ENCODE assay signal across 8 cellular contexts in genomic region chr12:122067966-122068365, GRCh38. TPM values are rescaled to one million over a fixed set of nuclear protein-coding genes. Genes with fewer than 3 reads are reported as not detected.
DNase-seq lines count a peak whose midpoint lies in the region; ATAC-seq, FAIRE-seq and TF ChIP-seq lines count a peak whose summit lies in the region.

No MANE protein-coding gene starts in this region.

- peak in 1 of 2 donors; percentile 20 for TF ChIP-seq EP300 in tibial nerve (IDR thresholded peaks at IDR 0.05)

- no peak for FAIRE-seq in frontal cortex (lab: Jason Lieb, UNC)

- H3K4me3 ChIP-seq in Peyer's patch (peak overlapping the region in 1 of 4 donors; percentile 16), tibial nerve (no peak overlapping the region), uterus (no peak overlapping the region)

- ATAC-seq in GM18861 (IDR thresholded peaks at IDR 0.05; ENCODE audit: unreplicated experiment), result peak; percentile 94
- ATAC-seq in HG02623 (IDR thresholded peaks at IDR 0.05; ENCODE audit: unreplicated experiment), result peak; percentile 85

- intact Hi-C loops in uterus (cut with DNase I; ENCODE audit: low total_unique reads), result no loop called here

- H3K27ac ChIP-seq in Peyer's patch (peak overlapping the region in 2 of 4 donors; percentile 42 to 73), tibial nerve (no peak overlapping the region), uterus (peak overlapping the region in 1 of 2 donors; percentile 42)

- in situ Hi-C loops in KBM-7 (cut with MboI; ENCODE audit: low pct_unique_long_range_greater_than_20kb, low sequenced_read_pairs), result no loop called here

- H3K27me3 ChIP-seq in Peyer's patch (no peaks in the 10 kb centered on the region), tibial nerve (no peaks in the 10 kb centered on the region), uterus (no peaks in the 10 kb centered on the region)

- WGBS in tibial nerve, 2 donors, result 25 to 48% methylated on average over 13 of the region's 13 CpGs

- TF ChIP-seq CTCF in Peyer's patch (IDR thresholded peaks at IDR 0.05) (no peak), tibial nerve (IDR thresholded peaks at IDR 0.05) (no peak), uterus (IDR thresholded peaks at IDR 0.05) (no peak)

- no peaks in the 10 kb centered on the region for H3K36me3 ChIP-seq in Peyer's patch
- H3K36me3 ChIP-seq in tibial nerve, result no peaks in the 10 kb centered on the region
- H3K36me3 ChIP-seq in uterus, result no peaks in the 10 kb centered on the region

- peak in 2 of 3 donors; percentile 89 to 92 for DNase-seq in Peyer's patch
- DNase-seq in fibroblast of gingiva (ENCODE audit: low read depth), result peak; percentile 86
- peak; percentile 46 to 51 for DNase-seq in tibial nerve (ENCODE audit: low spot score in 2 of 2)
- DNase-seq in uterus, result no peak
- DNase-seq in KBM-7, result no peak
- DNase-seq in frontal cortex (ENCODE audit: low spot score in 2 of 2), result no peak

- H3K4me1 ChIP-seq in Peyer's patch, result peaks cover 0 to 45% (median 12%) of the 10 kb centered on the region in 4 donors
- H3K4me1 ChIP-seq in tibial nerve, result peaks cover 0 to 57% (median 26%) of the 10 kb centered on the region in 4 donors
- peaks cover 2 to 6% of the 10 kb centered on the region in 2 donors for H3K4me1 ChIP-seq in uterus

- H3K9me3 ChIP-seq in Peyer's patch (no peaks in the 10 kb centered on the region), tibial nerve (no peaks in the 10 kb centered on the region), uterus (no peaks in the 10 kb centered on the region)

- no peak for TF ChIP-seq POLR2A in Peyer's patch (IDR thresholded peaks at IDR 0.05)
- TF ChIP-seq POLR2A in tibial nerve (IDR thresholded peaks at IDR 0.05), result no peak
- TF ChIP-seq POLR2A in uterus (IDR thresholded peaks at IDR 0.05), result no peak

RNA-seq across cellular contexts. Expression of gene MLXIP, which starts 10.6 kb away (rescaled TPM):
- total RNA-seq in Peyer's patch (100 to 1,000 TPM in 2 of 4 donors, 10 to 100 TPM in 2; 41.5 to 157 (median 98.3) TPM), tibial nerve (10 to 100 TPM; 22.1 to 57.0 (median 27.1) TPM), uterus (10 to 100 TPM; 21.5 to 88.7 (median 24.7) TPM), frontal cortex (6.9 TPM)

RNA-seq across cellular contexts. Expression of gene BCL7A, which starts 46.3 kb away (rescaled TPM):
- total RNA-seq in Peyer's patch (10 to 100 TPM in 1 of 4 donors, 1 to 10 TPM in 3; 3.3 to 23.9 (median 4.4) TPM), tibial nerve (10 to 100 TPM in 1 of 4 donors, 1 to 10 TPM in 3; 2.4 to 10.7 (median 5.1) TPM), uterus (10 to 100 TPM in 1 of 4 donors, 1 to 10 TPM in 1, under 1 TPM in 2; 0.26 to 12.2 (median 4.2) TPM), frontal cortex (88.0 TPM)

Comparison
In these comparisons a context has a peak if more than half of its experiments do, and no peak if none do; other contexts are left out.
1. DNase-seq: peak in Peyer's patch (2 of 3), fibroblast of gingiva (single experiment) and tibial nerve (2 of 2); none in uterus (0 of 2), KBM-7 (single experiment) and frontal cortex (0 of 2).